2 cellular contexts compared by ENCODE assay signal in genomic region chr9:75869236-75869635, GRCh38.
TF ChIP-seq lines count a peak whose summit lies in the region.

No MANE protein-coding gene starts in this region.

TF ChIP-seq in GM12878, 131 proteins besides CTCF, POLR2A, EP300 and RAD21 (continues in another document):
- TF ChIP-seq MEF2B (IDR thresholded peaks at IDR 0.05; ENCODE audit: partially characterized antibody, poor library complexity, severe bottlenecking) (no peak), IKZF1 (conservative IDR thresholded peaks at IDR 0.05) (no peak), ZNF687 (IDR thresholded peaks at IDR 0.05) (no peak), RFX5 (IDR thresholded peaks at IDR 0.05; ENCODE audit: low read depth, low read length) (no peak), TBL1XR1 (IDR thresholded peaks at IDR 0.05; ENCODE audit: low read depth, low read length) (no peak), RB1 (IDR thresholded peaks at IDR 0.05; ENCODE audit: borderline replicate concordance) (no peak), MXI1 (IDR thresholded peaks at IDR 0.05; ENCODE audit: low read depth, low read length) (no peak), SMC3 (IDR thresholded peaks at IDR 0.05; ENCODE audit: borderline replicate concordance, low read length) (no peak), SREBF1 (IDR thresholded peaks at IDR 0.05; ENCODE audit: low read length) (no peak), KDM1A (IDR thresholded peaks at IDR 0.05; ENCODE audit: borderline replicate concordance) (no peak), ZBTB4 (CRISPR knock-in tag; IDR thresholded peaks at IDR 0.05) (no peak), FOXM1 (IDR thresholded peaks at IDR 0.05; ENCODE audit: low read depth, low read length) (no peak), PAX8 (IDR thresholded peaks at IDR 0.05) (no peak)
- TF ChIP-seq, protein P1, sequence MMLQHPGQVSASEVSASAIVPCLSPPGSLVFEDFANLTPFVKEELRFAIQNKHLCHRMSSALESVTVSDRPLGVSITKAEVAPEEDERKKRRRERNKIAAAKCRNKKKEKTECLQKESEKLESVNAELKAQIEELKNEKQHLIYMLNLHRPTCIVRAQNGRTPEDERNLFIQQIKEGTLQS (IDR thresholded peaks at IDR 0.05; ENCODE audit: borderline replicate concordance, extremely low read depth, low read depth, low read length) = no peak
- TF ChIP-seq, protein P2, sequence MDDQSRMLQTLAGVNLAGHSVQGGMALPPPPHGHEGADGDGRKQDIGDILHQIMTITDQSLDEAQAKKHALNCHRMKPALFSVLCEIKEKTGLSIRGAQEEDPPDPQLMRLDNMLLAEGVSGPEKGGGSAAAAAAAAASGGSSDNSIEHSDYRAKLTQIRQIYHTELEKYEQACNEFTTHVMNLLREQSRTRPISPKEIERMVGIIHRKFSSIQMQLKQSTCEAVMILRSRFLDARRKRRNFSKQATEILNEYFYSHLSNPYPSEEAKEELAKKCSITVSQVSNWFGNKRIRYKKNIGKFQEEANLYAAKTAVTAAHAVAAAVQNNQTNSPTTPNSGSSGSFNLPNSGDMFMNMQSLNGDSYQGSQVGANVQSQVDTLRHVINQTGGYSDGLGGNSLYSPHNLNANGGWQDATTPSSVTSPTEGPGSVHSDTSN (IDR thresholded peaks at IDR 0.05; ENCODE audit: insufficient replicate concordance, low read depth, low read length) = no peak

TF ChIP-seq in SK-N-SH treated with all-trans-retinoic acid at 6 μM for 48 hours, 23 proteins besides CTCF, POLR2A, EP300 and RAD21:
- TF ChIP-seq BACH2 (CRISPR knock-in tag; IDR thresholded peaks at IDR 0.05; ENCODE audit: borderline replicate concordance) (no peak), ZNF70 (CRISPR knock-in tag; IDR thresholded peaks at IDR 0.05) (no peak), RARB (CRISPR knock-in tag; IDR thresholded peaks at IDR 0.05) (no peak), TOX (CRISPR knock-in tag; IDR thresholded peaks at IDR 0.05; ENCODE audit: borderline replicate concordance) (no peak)
- TF ChIP-seq, protein P3, sequence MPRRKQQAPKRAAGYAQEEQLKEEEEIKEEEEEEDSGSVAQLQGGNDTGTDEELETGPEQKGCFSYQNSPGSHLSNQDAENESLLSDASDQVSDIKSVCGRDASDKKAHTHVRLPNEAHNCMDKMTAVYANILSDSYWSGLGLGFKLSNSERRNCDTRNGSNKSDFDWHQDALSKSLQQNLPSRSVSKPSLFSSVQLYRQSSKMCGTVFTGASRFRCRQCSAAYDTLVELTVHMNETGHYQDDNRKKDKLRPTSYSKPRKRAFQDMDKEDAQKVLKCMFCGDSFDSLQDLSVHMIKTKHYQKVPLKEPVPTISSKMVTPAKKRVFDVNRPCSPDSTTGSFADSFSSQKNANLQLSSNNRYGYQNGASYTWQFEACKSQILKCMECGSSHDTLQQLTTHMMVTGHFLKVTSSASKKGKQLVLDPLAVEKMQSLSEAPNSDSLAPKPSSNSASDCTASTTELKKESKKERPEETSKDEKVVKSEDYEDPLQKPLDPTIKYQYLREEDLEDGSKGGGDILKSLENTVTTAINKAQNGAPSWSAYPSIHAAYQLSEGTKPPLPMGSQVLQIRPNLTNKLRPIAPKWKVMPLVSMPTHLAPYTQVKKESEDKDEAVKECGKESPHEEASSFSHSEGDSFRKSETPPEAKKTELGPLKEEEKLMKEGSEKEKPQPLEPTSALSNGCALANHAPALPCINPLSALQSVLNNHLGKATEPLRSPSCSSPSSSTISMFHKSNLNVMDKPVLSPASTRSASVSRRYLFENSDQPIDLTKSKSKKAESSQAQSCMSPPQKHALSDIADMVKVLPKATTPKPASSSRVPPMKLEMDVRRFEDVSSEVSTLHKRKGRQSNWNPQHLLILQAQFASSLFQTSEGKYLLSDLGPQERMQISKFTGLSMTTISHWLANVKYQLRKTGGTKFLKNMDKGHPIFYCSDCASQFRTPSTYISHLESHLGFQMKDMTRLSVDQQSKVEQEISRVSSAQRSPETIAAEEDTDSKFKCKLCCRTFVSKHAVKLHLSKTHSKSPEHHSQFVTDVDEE (CRISPR knock-in tag; IDR thresholded peaks at IDR 0.05) = no peak
TF ChIP-seq in SK-N-SH treated with all-trans-retinoic acid at 6 μM for 48 hours: peak in this region for 0.
